ENCODE assay signal across 10 cellular contexts in the genomic region with DNA sequence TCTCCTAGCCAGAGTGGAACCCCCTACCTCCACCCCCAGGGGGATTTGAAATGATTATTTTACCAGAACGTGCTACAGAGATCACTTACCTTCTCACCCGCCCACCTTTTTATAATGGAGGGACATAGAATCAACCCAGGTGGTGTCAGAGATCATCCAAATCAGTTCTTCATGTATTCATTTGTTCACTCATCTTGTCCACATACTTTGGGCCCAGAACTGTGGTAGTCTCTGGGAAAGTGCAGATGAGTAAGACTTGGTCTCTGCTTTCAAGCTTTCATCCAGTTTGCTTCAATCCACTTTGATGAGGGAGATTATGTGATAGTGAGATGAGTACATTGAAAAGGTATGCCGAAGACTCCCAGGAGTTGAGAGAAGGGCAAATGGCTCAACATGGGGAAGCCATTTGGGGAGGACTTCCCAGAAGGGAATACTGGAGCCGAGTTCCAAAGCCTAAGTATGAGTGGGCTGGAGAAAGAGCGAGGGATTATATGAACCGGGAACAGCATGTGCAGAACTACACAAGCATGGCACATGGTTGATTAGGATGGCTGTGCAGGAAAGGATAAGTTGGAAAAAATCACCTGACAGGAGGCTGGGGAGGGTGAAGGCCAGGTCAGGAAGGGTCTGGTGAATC. TPM values are rescaled to one million over a fixed set of nuclear protein-coding genes. Genes with fewer than 3 reads are reported as not detected.
A peak's percentile ranks its signal among the peaks of the same experiment; 100 is the strongest.
DNase-seq lines count a peak whose midpoint lies in the region; ATAC-seq, FAIRE-seq and TF ChIP-seq lines count a peak whose summit lies in the region.
"Had no signal": no experiment of that assay in that cellular context is flagged by ENCODE, and none has a peak within 500 bp of the region (broad histone marks: within the 10 kb centered on the region; RNA-seq: fewer than 3 reads in every experiment).

No MANE protein-coding gene starts in this region.

- TF ChIP-seq POLR2A in HCT116 (IDR thresholded peaks at IDR 0.05; ENCODE audit: borderline replicate concordance, extremely low read depth, insufficient read depth, insufficient read length) (no peak), HepG2 (IDR thresholded peaks at IDR 0.05; ENCODE audit: insufficient read depth in 1 of 2, low read depth in 2 of 2, low read length in 2 of 2) (no peak)

- H4K20me1 ChIP-seq in HCT116 (ENCODE audit: insufficient read depth), result no peaks in the 10 kb centered on the region
- H4K20me1 ChIP-seq in HepG2 (ENCODE audit: insufficient read depth, low read length), result no peaks in the 10 kb centered on the region

- TF ChIP-seq CTCF in HCT116 (IDR thresholded peaks at IDR 0.05 in 2 of 3, conservative IDR thresholded peaks at IDR 0.05 in 1 of 3; ENCODE audit: borderline replicate concordance in 1 of 3, insufficient read depth in 1 of 3, low read depth in 2 of 3, low read length in 2 of 3), result no peak
- no peak for TF ChIP-seq CTCF in HepG2 (CRISPR knock-in tag; IDR thresholded peaks at IDR 0.05)
- no peak for TF ChIP-seq CTCF in upper lobe of right lung (IDR thresholded peaks at IDR 0.05)

- H3K4me1 ChIP-seq in HCT116 (ENCODE audit: control insufficient read depth in 1 of 2, insufficient read depth in 2 of 2, low read length in 2 of 2) (peaks cover 23 to 48% of the 10 kb centered on the region in 2 experiments), HepG2 (ENCODE audit: insufficient read depth, low read length) (peaks cover 38% of the 10 kb centered on the region), subcutaneous abdominal adipose tissue (ENCODE audit: control insufficient read depth in 5 of 5, insufficient read depth in 5 of 5, low read length in 5 of 5) (peaks cover 0 to 29% (median 22%) of the 10 kb centered on the region in 5 donors), upper lobe of right lung (peaks cover 17% of the 10 kb centered on the region)

- peak overlapping the region; percentile 85 for H3K27ac ChIP-seq in HCT116 (ENCODE audit: low read depth, low read length)
- peak overlapping the region; percentile 93 for H3K27ac ChIP-seq in HepG2 (ENCODE audit: extremely low read length, insufficient read depth, low read length)
- H3K27ac ChIP-seq in subcutaneous abdominal adipose tissue (ENCODE audit: low read depth, low read length), result peak overlapping the region; percentile 96
- H3K27ac ChIP-seq in upper lobe of right lung, result no peak overlapping the region

- ATAC-seq in HCT116 (peak; percentile 3; the same call in 1 of the 2 replicates), HepG2 (no peak), HG03469 (IDR thresholded peaks at IDR 0.05; ENCODE audit: unreplicated experiment) (no peak), upper lobe of right lung (no peak)
- ATAC-seq: activated CD8-positive, alpha-beta memory T cell treated with anti-CD3 and anti-CD28 coated beads, Interleukin-2, amount 10 ng/mL, durations not matched to agents 7 days and 5 days had no signal

- RAD21 ChIA-PET in HCT116 (lab: Charles Lee; ENCODE audit: low non-redundant PET in 1 of 2, low total read pairs in 2 of 2, uncharacterized antibody in 2 of 2, unreplicated experiment in 2 of 2), result no interaction called here

- TF ChIP-seq RAD21 in HCT116 (IDR thresholded peaks at IDR 0.05; ENCODE audit: low read depth) (no peak), HepG2 (CRISPR knock-in tag; IDR thresholded peaks at IDR 0.05) (no peak)

- peak overlapping the region; percentile 74 for H3K9ac ChIP-seq in HCT116 (ENCODE audit: low read length)
- no peak overlapping the region; the same call in 1 of the 2 replicates for H3K9ac ChIP-seq in HepG2 (ENCODE audit: insufficient read depth, low read depth, low read length)
- peak overlapping the region in 2 of 5 donors; percentile 31 to 57 for H3K9ac ChIP-seq in subcutaneous abdominal adipose tissue (ENCODE audit: low read length in 5 of 5)

- H3K79me2 ChIP-seq in HCT116 (ENCODE audit: insufficient read depth, low read length) (no peaks in the 10 kb centered on the region), HepG2 (ENCODE audit: insufficient read depth, low read length) (no peaks in the 10 kb centered on the region)

- WGBS in HepG2 (ENCODE audit: low lambda C conversion rate), result 92% methylated on average over 6 of the region's 6 CpGs

- POLR2A ChIA-PET in HCT116 (lab: Charles Lee) (no interaction called here), HepG2 (lab: Yijun Ruan, JAX) (interaction anchor here (2.8 kb wide), 1 partner anchor 18 kb away, joined by 27 read pairs; no protein-coding TSS in a partner anchor)

- no peak for FAIRE-seq in HepG2 (lab: Jason Lieb, UNC)
- FAIRE-seq: GM19239 had no signal

- H3K9me3 ChIP-seq in HCT116 (ENCODE audit: control insufficient read depth in 1 of 2, insufficient read depth in 1 of 2, low read depth in 1 of 2, low read length in 2 of 2) (no peaks in the 10 kb centered on the region), HepG2 (ENCODE audit: low read length) (no peaks in the 10 kb centered on the region), subcutaneous abdominal adipose tissue (ENCODE audit: control insufficient read depth in 5 of 5, low read length in 5 of 5) (no peaks in the 10 kb centered on the region), upper lobe of right lung (no peaks in the 10 kb centered on the region)

- no peak for TF ChIP-seq EP300 in HepG2 (IDR thresholded peaks at IDR 0.05; ENCODE audit: low read depth in 2 of 2, low read length in 2 of 2)
- no peak for TF ChIP-seq EP300 in HepG2 (CRISPR knock-in tag; IDR thresholded peaks at IDR 0.05; ENCODE audit: borderline replicate concordance)

- H3K27me3 ChIP-seq in HCT116 (ENCODE audit: insufficient read depth, low read length) (no peaks in the 10 kb centered on the region), HepG2 (ENCODE audit: control insufficient read depth in 1 of 2, insufficient read depth in 2 of 2, low read length in 2 of 2) (no peaks in the 10 kb centered on the region; a peak in 1 of 5 replicates), subcutaneous abdominal adipose tissue (ENCODE audit: control insufficient read depth in 5 of 5, insufficient read depth in 4 of 5, low read length in 5 of 5) (no peaks in the 10 kb centered on the region), upper lobe of right lung (no peaks in the 10 kb centered on the region)

- DNase-seq in HCT116 (ENCODE audit: low read depth, low spot score) (peak; percentile 77), T1000 (lab: John Stamatoyannopoulos, UW) (peak; percentile 20), HepG2 (ENCODE audit: low spot score) (peak; percentile 35), DMS153 treated with DMSO at 0.1 percent for 48 hours (lab: John Stamatoyannopoulos, UW; ENCODE audit: unreplicated experiment) (no peak), upper lobe of right lung (no peak)
- DNase-seq: activated CD8-positive, alpha-beta memory T cell treated with anti-CD3 and anti-CD28 coated beads, Interleukin-2, amount 10 ng/mL, durations not matched to agents 7 days and 5 days; NCI-H510A had no signal

- H3K4me2 ChIP-seq in HCT116 (ENCODE audit: low read length) (peak overlapping the region; percentile 74), HepG2 (ENCODE audit: low read depth, low read length) (no peak overlapping the region; the same call in 1 of the 2 replicates)

- no peaks in the 10 kb centered on the region for H3K9me2 ChIP-seq in HCT116 (ENCODE audit: insufficient read depth)

- H3K36me3 ChIP-seq in HCT116 (ENCODE audit: control insufficient read depth in 1 of 2, insufficient read depth in 2 of 2, low read length in 2 of 2), result no peaks in the 10 kb centered on the region
- no peaks in the 10 kb centered on the region for H3K36me3 ChIP-seq in HepG2 (replicated peaks in 1 of 2; ENCODE audit: control insufficient read depth in 1 of 2, insufficient read depth in 2 of 2, low read length in 2 of 2)
- peaks cover 0 to 5% (median 0%) of the 10 kb centered on the region in 5 donors for H3K36me3 ChIP-seq in subcutaneous abdominal adipose tissue (ENCODE audit: control insufficient read depth in 5 of 5, insufficient read depth in 5 of 5, low read length in 5 of 5)
- no peaks in the 10 kb centered on the region for H3K36me3 ChIP-seq in upper lobe of right lung

- peak overlapping the region in 1 of 2 experiments; percentile 1; a peak in 2 of 4 replicates for H3K4me3 ChIP-seq in HCT116 (replicated peaks in 1 of 2; ENCODE audit: low read depth in 1 of 2, low read length in 2 of 2)
- no peak overlapping the region for H3K4me3 ChIP-seq in HepG2 (replicated peaks in 1 of 3; ENCODE audit: insufficient read depth in 1 of 3, low read depth in 2 of 3, low read length in 3 of 3)
- no peak overlapping the region for H3K4me3 ChIP-seq in subcutaneous abdominal adipose tissue (ENCODE audit: low read depth in 1 of 5, low read length in 5 of 5)
- H3K4me3 ChIP-seq in upper lobe of right lung, result no peak overlapping the region

- BruUV-seq in HCT116 (replicated peaks; lab: Mats Ljungman, UMichigan), result no TSS peak
- BruUV-seq in HepG2 (replicated peaks; lab: Mats Ljungman, UMichigan), result no TSS peak

- intact Hi-C loops in HCT116 (cut with micrococcal nuclease) (loop anchor here (5.0 to 10.0 kb wide), 7 partner anchors 144 to 557 kb away; no protein-coding TSS in a partner anchor), HepG2 (cut with micrococcal nuclease; ENCODE audit: unreplicated experiment) (loop anchor here (5.0 to 10.0 kb wide), 4 partner anchors 87 to 414 kb away; no protein-coding TSS in a partner anchor), upper lobe of right lung (cut with DNase I) (no loop called here)

- in situ Hi-C loops in HepG2 (cut with HindIII; ENCODE audit: extremely low pct_ligation_motif_present, low pct_unique_long_range_greater_than_20kb), result loop anchor here (10.0 kb wide), 3 partner anchors 256 to 514 kb away; partner anchors contain the start of gene JUN

- H2AFZ ChIP-seq in HCT116 (ENCODE audit: low read depth, low read length, poor library complexity, severe bottlenecking) (no peak overlapping the region), HepG2 (ENCODE audit: low read length) (no peak overlapping the region)

- CTCF ChIA-PET in HCT116 (lab: Charles Lee) (no interaction called here), HepG2 (lab: Yijun Ruan, JAX; ENCODE audit: low intra/inter-chr PET ratio, low total read pairs) (no interaction called here)

RNA-seq across cellular contexts. Expression of gene FGGY, which starts 1.9 kb away (rescaled TPM):
- 10.6 TPM for total RNA-seq in HCT116 (2021; ENCODE audit: unreplicated experiment)
- polyA plus RNA-seq in HCT116 (2012), result 5.7 and 5.8 TPM in 2 replicates
- 15.7 and 20.0 TPM in 2 replicates for total RNA-seq in HepG2 (2016; rRNA removed; fragmentation: Illumina TruSeq; extraction: Trizol)
- 59.4 and 62.1 TPM in 2 replicates for total RNA-seq in HepG2 (2016; cell fraction: cytosol; rRNA removed; fragmentation: Illumina TruSeq; extraction: Trizol; ENCODE audit: low read depth)
- 16.5 and 19.6 TPM in 2 replicates for total RNA-seq in HepG2 (2016; cell fraction: insoluble cytoplasmic fraction; rRNA removed; fragmentation: Illumina TruSeq; extraction: Trizol)
- total RNA-seq in HepG2 (2016; cell fraction: membrane; rRNA removed; fragmentation: Illumina TruSeq; extraction: Trizol), result 19.5 and 21.4 TPM in 2 replicates
- 16.9 and 19.5 TPM in 2 replicates for total RNA-seq in HepG2 (2016; cell fraction: nucleus; rRNA removed; fragmentation: Illumina TruSeq; extraction: Trizol)
- 25.6 and 27.5 TPM in 2 replicates for polyA plus RNA-seq in HepG2 (2011; rRNA removed)
- polyA plus RNA-seq in HepG2 (2011; cell fraction: cytosol; rRNA removed), result 26.7 and 28.9 TPM in 2 replicates
- polyA plus RNA-seq in HepG2 (2011; cell fraction: nucleus; rRNA removed), result 13.2 and 13.8 TPM in 2 replicates
- 19.3 and 23.4 TPM in 2 replicates for polyA plus RNA-seq in HepG2 (2012)
- polyA plus RNA-seq in HepG2 (2016; cell fraction: cytosol; fragmentation: Illumina TruSeq; extraction: Trizol; ENCODE audit: low read depth), result 6.2 and 8.4 TPM in 2 replicates
- polyA plus RNA-seq in HepG2 (2016; cell fraction: insoluble cytoplasmic fraction; fragmentation: Illumina TruSeq; extraction: Trizol; ENCODE audit: low read depth), result 13.0 and 14.8 TPM in 2 replicates
- polyA plus RNA-seq in HepG2 (2016; cell fraction: membrane; fragmentation: Illumina TruSeq; extraction: Trizol; ENCODE audit: low read depth), result 9.0 and 11.2 TPM in 2 replicates
- 7.0 and 8.3 TPM in 2 replicates for polyA plus RNA-seq in HepG2 (2016; cell fraction: nucleus; fragmentation: Illumina TruSeq; extraction: Trizol; ENCODE audit: insufficient read depth, low read depth)
- polyA minus RNA-seq in HepG2 (2011; rRNA and poly(A)+ RNA removed; ENCODE audit: low replicate concordance), result 11.3 and 53.1 TPM in 2 replicates
- polyA minus RNA-seq in HepG2 (2011; cell fraction: cytosol; rRNA and poly(A)+ RNA removed), result 9.6 and 14.5 TPM in 2 replicates
- polyA minus RNA-seq in HepG2 (2011; cell fraction: nucleus; rRNA and poly(A)+ RNA removed), result 62.8 and 75.2 TPM in 2 replicates
- total RNA-seq in upper lobe of right lung, result 39.2 TPM

Comparison
In these comparisons a context has a peak if more than half of its experiments do, and no peak if none do; other contexts are left out.
1. DNase-seq: peak in HCT116 (single experiment), T1000 (single experiment) and HepG2 (single experiment); none in DMS153 treated with DMSO at 0.1 percent for 48 hours (single experiment) and upper lobe of right lung (single experiment).
2. Of the 20 proteins assayed by ChIP-seq in both HepG2 and HCT116: peak only in HepG2: none; only in HCT116: FOSL1, JUND, MAX, SP1, TCF7L2 and YY1; in both: none; in neither: 14.